19 cellular contexts compared by ENCODE assay signal in the genomic region with DNA sequence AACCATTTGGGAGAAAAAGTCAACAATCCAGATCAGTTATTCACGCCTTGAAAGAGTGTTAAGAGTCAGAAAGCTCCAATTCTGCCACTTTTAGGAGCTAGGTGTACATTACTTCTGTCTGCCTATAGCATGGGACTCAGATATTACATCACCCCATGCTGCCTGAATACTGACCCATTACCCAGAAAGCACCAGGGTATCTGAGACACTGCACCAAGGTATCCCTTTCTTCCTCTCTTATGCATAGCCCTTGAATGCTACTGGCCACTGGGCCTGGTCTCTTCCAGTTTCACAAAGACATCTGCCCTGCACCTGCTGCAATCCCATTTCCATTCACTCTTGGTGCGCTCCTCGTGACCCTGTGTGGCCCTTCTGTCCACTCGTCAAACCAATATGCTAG. TPM values are rescaled to one million over a fixed set of nuclear protein-coding genes. Genes with fewer than 3 reads are reported as not detected.
DNase-seq lines count a peak whose midpoint lies in the region; ATAC-seq and TF ChIP-seq lines count a peak whose summit lies in the region.
"Had no signal": no experiment of that assay in that cellular context is flagged by ENCODE, and none has a peak within 500 bp of the region (broad histone marks: within the 10 kb centered on the region; RNA-seq: fewer than 3 reads in every experiment).

No MANE protein-coding gene starts in this region.

- H3F3A ChIP-seq in neural progenitor cell (ENCODE audit: low read depth) = peaks cover 24% of the 10 kb centered on the region

- POLR2A ChIA-PET in WTC11 (lab: Charles Lee) = no interaction called here

- peak overlapping the region; percentile 96 for H3K4me2 ChIP-seq in neural progenitor cell

- H2AFZ ChIP-seq in neural progenitor cell (replicated peaks) = no peak overlapping the region

- H3K9ac ChIP-seq in neural progenitor cell = no peak overlapping the region

- peaks cover 34% of the 10 kb centered on the region for H3K4me1 ChIP-seq in neural progenitor cell

- H4K20me1 ChIP-seq in neural progenitor cell (ENCODE audit: low read depth) = peaks cover 70% of the 10 kb centered on the region

- H3K27me3 Mint-ChIP-seq in IgD-negative memory B cell (no peaks in the 10 kb centered on the region), WTC11 (ENCODE audit: low read depth) (no peaks in the 10 kb centered on the region; the same call in 1 of the 2 replicates), neural progenitor cell (ENCODE audit: insufficient read depth, low read depth) (peaks cover 4% of the 10 kb centered on the region)
- H3K27me3 Mint-ChIP-seq: CD4-positive, alpha-beta memory T cell had no signal

- TF ChIP-seq CTCF in WTC11 (IDR thresholded peaks at IDR 0.05) (no peak), neural progenitor cell (IDR thresholded peaks at IDR 0.05) (no peak)

- no peak for ATAC-seq in WTC11
- no peak for ATAC-seq in HG02973 (IDR thresholded peaks at IDR 0.05; ENCODE audit: unreplicated experiment)
- ATAC-seq: left lobe of liver; naive thymus-derived CD4-positive, alpha-beta T cell had no signal

- DNase-seq in DMS 273 (lab: John Stamatoyannopoulos, UW; ENCODE audit: unreplicated experiment) = peak; percentile 23
- DNase-seq in DMS 273 treated with DMSO at 0.1 percent for 48 hours (lab: John Stamatoyannopoulos, UW) = no peak
- DNase-seq in WTC11 (ENCODE audit: low spot score) = no peak
- no peak for DNase-seq in neural progenitor cell (ENCODE audit: low spot score)
- no peak for DNase-seq in dedifferentiated amniotic fluid mesenchymal stem cell (ENCODE audit: extremely low spot score)
- DNase-seq in stimulated activated CD4-positive, alpha-beta T cell treated with anti-CD3 and anti-CD28 coated beads, Interleukin-4, amount 100 ng/mL, for 4 hours = no peak
- DNase-seq: activated effector memory CD4-positive, alpha-beta T cell treated with anti-CD3 and anti-CD28 coated beads, Interleukin-2, amount 50 U/mL, for 16 hours; CD4-positive, alpha-beta memory T cell; hippocampal formation; naive thymus-derived CD4-positive, alpha-beta T cell; NCI-H2107; NCI-H82; stimulated activated CD4-positive, alpha-beta T cell treated with anti-CD3 and anti-CD28 coated beads, Interleukin-2, amount 100 ng/mL, for 48 hours had no signal

- H3K36me3 Mint-ChIP-seq in IgD-negative memory B cell (peaks cover 2% of the 10 kb centered on the region), WTC11 (no peaks in the 10 kb centered on the region), neural progenitor cell (no peaks in the 10 kb centered on the region)
- H3K36me3 Mint-ChIP-seq: CD4-positive, alpha-beta memory T cell; naive thymus-derived CD4-positive, alpha-beta T cell had no signal

- H3K4me3 ChIP-seq in neural progenitor cell = no peak overlapping the region
- H3K4me3 ChIP-seq: right atrium auricular region, SJSA1 had no signal

- H3K4me3 Mint-ChIP-seq in IgD-negative memory B cell (peak overlapping the region; percentile 3 to 80 (median 55)), WTC11 (peak overlapping the region; percentile 77), neural progenitor cell (peak overlapping the region; percentile 4)

- no peaks in the 10 kb centered on the region for H3K9me3 ChIP-seq in neural progenitor cell (ENCODE audit: low read depth)
- H3K9me3 ChIP-seq: right atrium auricular region, SJSA1 had no signal

- CTCF ChIA-PET in WTC11 (lab: Charles Lee) = interaction anchor here (1.2 kb wide), 1 partner anchor 84 kb away, joined by 3 read pairs; no protein-coding TSS in a partner anchor

- peaks cover 72% of the 10 kb centered on the region for H3K79me2 ChIP-seq in neural progenitor cell (ENCODE audit: low read depth)

- H3K27ac Mint-ChIP-seq in IgD-negative memory B cell = peak overlapping the region in 1 of 3 donors; percentile 63
- peak overlapping the region; percentile 83; the same call in 1 of the 2 replicates for H3K27ac Mint-ChIP-seq in WTC11
- no peak overlapping the region for H3K27ac Mint-ChIP-seq in neural progenitor cell
- H3K27ac Mint-ChIP-seq: naive thymus-derived CD4-positive, alpha-beta T cell had no signal

- no peaks in the 10 kb centered on the region for H3K36me3 ChIP-seq in neural progenitor cell
- H3K36me3 ChIP-seq: right atrium auricular region, SJSA1 had no signal

- H3K27ac ChIP-seq in neural progenitor cell = no peak overlapping the region
- H3K27ac ChIP-seq: 22Rv1, right atrium auricular region, SJSA1 had no signal

- H3K9me3 Mint-ChIP-seq in IgD-negative memory B cell (no peaks in the 10 kb centered on the region), WTC11 (no peaks in the 10 kb centered on the region), neural progenitor cell (no peaks in the 10 kb centered on the region)
- H3K9me3 Mint-ChIP-seq: CD4-positive, alpha-beta memory T cell; naive thymus-derived CD4-positive, alpha-beta T cell had no signal

- peaks cover 17% of the 10 kb centered on the region for H3K27me3 ChIP-seq in neural progenitor cell
- H3K27me3 ChIP-seq: right atrium auricular region had no signal

- H3K4me1 Mint-ChIP-seq in IgD-negative memory B cell (peaks cover 51 to 62% (median 58%) of the 10 kb centered on the region in 3 donors), WTC11 (peaks cover 59% of the 10 kb centered on the region), neural progenitor cell (peaks cover 25% of the 10 kb centered on the region)

TF ChIP-seq in WTC11, 78 proteins besides CTCF, POLR2A, EP300 and RAD21 (continues in another document):
- TF ChIP-seq, protein P1, sequence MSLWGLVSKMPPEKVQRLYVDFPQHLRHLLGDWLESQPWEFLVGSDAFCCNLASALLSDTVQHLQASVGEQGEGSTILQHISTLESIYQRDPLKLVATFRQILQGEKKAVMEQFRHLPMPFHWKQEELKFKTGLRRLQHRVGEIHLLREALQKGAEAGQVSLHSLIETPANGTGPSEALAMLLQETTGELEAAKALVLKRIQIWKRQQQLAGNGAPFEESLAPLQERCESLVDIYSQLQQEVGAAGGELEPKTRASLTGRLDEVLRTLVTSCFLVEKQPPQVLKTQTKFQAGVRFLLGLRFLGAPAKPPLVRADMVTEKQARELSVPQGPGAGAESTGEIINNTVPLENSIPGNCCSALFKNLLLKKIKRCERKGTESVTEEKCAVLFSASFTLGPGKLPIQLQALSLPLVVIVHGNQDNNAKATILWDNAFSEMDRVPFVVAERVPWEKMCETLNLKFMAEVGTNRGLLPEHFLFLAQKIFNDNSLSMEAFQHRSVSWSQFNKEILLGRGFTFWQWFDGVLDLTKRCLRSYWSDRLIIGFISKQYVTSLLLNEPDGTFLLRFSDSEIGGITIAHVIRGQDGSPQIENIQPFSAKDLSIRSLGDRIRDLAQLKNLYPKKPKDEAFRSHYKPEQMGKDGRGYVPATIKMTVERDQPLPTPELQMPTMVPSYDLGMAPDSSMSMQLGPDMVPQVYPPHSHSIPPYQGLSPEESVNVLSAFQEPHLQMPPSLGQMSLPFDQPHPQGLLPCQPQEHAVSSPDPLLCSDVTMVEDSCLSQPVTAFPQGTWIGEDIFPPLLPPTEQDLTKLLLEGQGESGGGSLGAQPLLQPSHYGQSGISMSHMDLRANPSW (CRISPR knock-in tag; conservative IDR thresholded peaks at IDR 0.05; ENCODE audit: low read depth) = no peak
- TF ChIP-seq, protein P2, sequence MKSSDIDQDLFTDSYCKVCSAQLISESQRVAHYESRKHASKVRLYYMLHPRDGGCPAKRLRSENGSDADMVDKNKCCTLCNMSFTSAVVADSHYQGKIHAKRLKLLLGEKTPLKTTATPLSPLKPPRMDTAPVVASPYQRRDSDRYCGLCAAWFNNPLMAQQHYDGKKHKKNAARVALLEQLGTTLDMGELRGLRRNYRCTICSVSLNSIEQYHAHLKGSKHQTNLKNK (CRISPR knock-in tag; IDR thresholded peaks at IDR 0.05) = no peak
- TF ChIP-seq, protein P3, sequence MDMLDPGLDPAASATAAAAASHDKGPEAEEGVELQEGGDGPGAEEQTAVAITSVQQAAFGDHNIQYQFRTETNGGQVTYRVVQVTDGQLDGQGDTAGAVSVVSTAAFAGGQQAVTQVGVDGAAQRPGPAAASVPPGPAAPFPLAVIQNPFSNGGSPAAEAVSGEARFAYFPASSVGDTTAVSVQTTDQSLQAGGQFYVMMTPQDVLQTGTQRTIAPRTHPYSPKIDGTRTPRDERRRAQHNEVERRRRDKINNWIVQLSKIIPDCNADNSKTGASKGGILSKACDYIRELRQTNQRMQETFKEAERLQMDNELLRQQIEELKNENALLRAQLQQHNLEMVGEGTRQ (CRISPR knock-in tag; IDR thresholded peaks at IDR 0.05) = no peak
- no peak for TF ChIP-seq ETV6 (CRISPR knock-in tag; IDR thresholded peaks at IDR 0.05)
- TF ChIP-seq, protein P4, sequence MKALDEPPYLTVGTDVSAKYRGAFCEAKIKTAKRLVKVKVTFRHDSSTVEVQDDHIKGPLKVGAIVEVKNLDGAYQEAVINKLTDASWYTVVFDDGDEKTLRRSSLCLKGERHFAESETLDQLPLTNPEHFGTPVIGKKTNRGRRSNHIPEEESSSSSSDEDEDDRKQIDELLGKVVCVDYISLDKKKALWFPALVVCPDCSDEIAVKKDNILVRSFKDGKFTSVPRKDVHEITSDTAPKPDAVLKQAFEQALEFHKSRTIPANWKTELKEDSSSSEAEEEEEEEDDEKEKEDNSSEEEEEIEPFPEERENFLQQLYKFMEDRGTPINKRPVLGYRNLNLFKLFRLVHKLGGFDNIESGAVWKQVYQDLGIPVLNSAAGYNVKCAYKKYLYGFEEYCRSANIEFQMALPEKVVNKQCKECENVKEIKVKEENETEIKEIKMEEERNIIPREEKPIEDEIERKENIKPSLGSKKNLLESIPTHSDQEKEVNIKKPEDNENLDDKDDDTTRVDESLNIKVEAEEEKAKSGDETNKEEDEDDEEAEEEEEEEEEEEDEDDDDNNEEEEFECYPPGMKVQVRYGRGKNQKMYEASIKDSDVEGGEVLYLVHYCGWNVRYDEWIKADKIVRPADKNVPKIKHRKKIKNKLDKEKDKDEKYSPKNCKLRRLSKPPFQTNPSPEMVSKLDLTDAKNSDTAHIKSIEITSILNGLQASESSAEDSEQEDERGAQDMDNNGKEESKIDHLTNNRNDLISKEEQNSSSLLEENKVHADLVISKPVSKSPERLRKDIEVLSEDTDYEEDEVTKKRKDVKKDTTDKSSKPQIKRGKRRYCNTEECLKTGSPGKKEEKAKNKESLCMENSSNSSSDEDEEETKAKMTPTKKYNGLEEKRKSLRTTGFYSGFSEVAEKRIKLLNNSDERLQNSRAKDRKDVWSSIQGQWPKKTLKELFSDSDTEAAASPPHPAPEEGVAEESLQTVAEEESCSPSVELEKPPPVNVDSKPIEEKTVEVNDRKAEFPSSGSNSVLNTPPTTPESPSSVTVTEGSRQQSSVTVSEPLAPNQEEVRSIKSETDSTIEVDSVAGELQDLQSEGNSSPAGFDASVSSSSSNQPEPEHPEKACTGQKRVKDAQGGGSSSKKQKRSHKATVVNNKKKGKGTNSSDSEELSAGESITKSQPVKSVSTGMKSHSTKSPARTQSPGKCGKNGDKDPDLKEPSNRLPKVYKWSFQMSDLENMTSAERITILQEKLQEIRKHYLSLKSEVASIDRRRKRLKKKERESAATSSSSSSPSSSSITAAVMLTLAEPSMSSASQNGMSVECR (CRISPR knock-in tag; IDR thresholded peaks at IDR 0.05; ENCODE audit: borderline replicate concordance) = no peak

RNA-seq across cellular contexts. Expression of a gene that starts 2.6 kb away (rescaled TPM):
- 78.0 TPM for polyA plus RNA-seq in IgD-negative memory B cell
- total RNA-seq in WTC11 (2021) (90.9 to 102 TPM (median 96.3 TPM) in 3 replicates), neural progenitor cell (ENCODE audit: low replicate concordance) (70.9 and 99.4 TPM in 2 replicates)

Comparison
In these comparisons a context has a peak if more than half of its experiments do, and no peak if none do; other contexts are left out.
1. H3K4me3 Mint-ChIP-seq: peak in every context shown above with its lines; median percentile 77 in WTC11; 55 in IgD-negative memory B cell; 4 in neural progenitor cell.